In genomic region chr6:88633782-88634181, GRCh38 we compare ENCODE assay signal across 26 cellular contexts.
DNase-seq lines count a peak whose midpoint lies in the region; ATAC-seq, FAIRE-seq and TF ChIP-seq lines count a peak whose summit lies in the region.
"Had no signal": no experiment of that assay in that cellular context is flagged by ENCODE, and none has a peak within 500 bp of the region (broad histone marks: within the 10 kb centered on the region; RNA-seq: fewer than 3 reads in every experiment).

No MANE protein-coding gene starts in this region.

- no peaks in the 10 kb centered on the region for H3K36me3 ChIP-seq in HepG2 (replicated peaks in 1 of 2; ENCODE audit: control insufficient read depth in 1 of 2, insufficient read depth in 2 of 2, low read length in 2 of 2)
- no peaks in the 10 kb centered on the region for H3K36me3 ChIP-seq in right lobe of liver
- H3K36me3 ChIP-seq in SU-DHL-6 (ENCODE audit: low read length): no peaks in the 10 kb centered on the region
- no peaks in the 10 kb centered on the region for H3K36me3 ChIP-seq in H1 (ENCODE audit: control insufficient read depth in 2 of 4, insufficient read depth in 4 of 4, low read length in 3 of 4)
- H3K36me3 ChIP-seq: BE2C; BLaER1 treated with 17β-estradiol and CSF1 and Interleukin-3, amounts not matched to agents 10 nM and 100 nM; HAP-1 had no signal

- no peak overlapping the region for H3K27ac Mint-ChIP-seq in type B pancreatic cell
- H3K27ac Mint-ChIP-seq: CD4-positive, alpha-beta T cell; GM23338 had no signal

- no peak overlapping the region for H2AFZ ChIP-seq in HepG2 (ENCODE audit: low read length)
- no peak overlapping the region for H2AFZ ChIP-seq in SU-DHL-6 (ENCODE audit: low read depth, low read length, severe bottlenecking)
- H2AFZ ChIP-seq in H1 (ENCODE audit: low read length): no peak overlapping the region
- H2AFZ ChIP-seq: GM23338 had no signal

- no peak overlapping the region for H3K4ac ChIP-seq in H1 (replicated peaks; ENCODE audit: insufficient read length, low read depth, low read length)

- no peaks in the 10 kb centered on the region for H3K79me1 ChIP-seq in H1 (ENCODE audit: low read depth, low read length)

- POLR2A ChIA-PET in HepG2 (lab: Yijun Ruan, JAX) (no interaction called here), H1 (lab: Charles Lee; ENCODE audit: partially characterized antibody) (no interaction called here)

- no peak overlapping the region for H2BK120ac ChIP-seq in H1 (replicated peaks; ENCODE audit: low read depth, low read length)

- in situ Hi-C loops in HepG2 (cut with HindIII; ENCODE audit: extremely low pct_ligation_motif_present, low pct_unique_long_range_greater_than_20kb): no loop called here

- FAIRE-seq in HepG2 (lab: Jason Lieb, UNC) (no peak), H1 (lab: Jason Lieb, UNC) (no peak)
- FAIRE-seq: A204.1, D721Med, GM12891, GM18507, H54 had no signal

- CTCF ChIA-PET in HepG2 (lab: Yijun Ruan, JAX; ENCODE audit: low intra/inter-chr PET ratio, low total read pairs) (no interaction called here), H1 (lab: Charles Lee; ENCODE audit: partially characterized antibody) (no interaction called here)

- H3K4me1 Mint-ChIP-seq in type B pancreatic cell (ENCODE audit: unreplicated experiment): peaks cover 6% of the 10 kb centered on the region
- H3K4me1 Mint-ChIP-seq: CD14-positive monocyte had no signal

- no peaks in the 10 kb centered on the region for H3K36me3 Mint-ChIP-seq in type B pancreatic cell

- WGBS in HepG2 (ENCODE audit: low lambda C conversion rate): 97% methylated on average over 3 of the region's 3 CpGs
- WGBS in right lobe of liver (ENCODE audit: insufficient coverage, low coverage, low lambda C conversion rate, missing lambda C conversion rate): 93% methylated on average over 3 of the region's 3 CpGs
- 74% methylated on average over 3 of the region's 3 CpGs; no CpG with 5 or more reads in 1 of the 2 experiments for WGBS in H1 (ENCODE audit: extremely low coverage in 1 of 2, insufficient coverage in 1 of 2, insufficient read length in 1 of 2, insufficient replicate concordance in 2 of 2, low coverage in 1 of 2, low lambda C conversion rate in 2 of 2, missing lambda C conversion rate in 1 of 2), 2 experiments

- no peak overlapping the region for H3K4me3 ChIP-seq in HepG2 (replicated peaks in 1 of 3; ENCODE audit: insufficient read depth in 1 of 3, low read depth in 2 of 3, low read length in 3 of 3)
- H3K4me3 ChIP-seq in right lobe of liver: no peak overlapping the region
- H3K4me3 ChIP-seq in SU-DHL-6 (ENCODE audit: insufficient read depth, low read length, poor library complexity, severe bottlenecking): peak overlapping the region; percentile 28
- H3K4me3 ChIP-seq in H1 (ENCODE audit: extremely low read depth in 1 of 4, insufficient read depth in 2 of 4, low read depth in 3 of 4, low read length in 4 of 4): no peak overlapping the region
- H3K4me3 ChIP-seq: BLaER1 treated with 17β-estradiol and CSF1 and Interleukin-3, amounts not matched to agents 10 nM and 100 nM; GM23338; HAP-1 had no signal

- H3K27me3 ChIP-seq in HepG2 (ENCODE audit: control insufficient read depth in 1 of 2, insufficient read depth in 2 of 2, low read length in 2 of 2) (no peaks in the 10 kb centered on the region), right lobe of liver (no peaks in the 10 kb centered on the region), SU-DHL-6 (ENCODE audit: low read length) (no peaks in the 10 kb centered on the region), H1 (replicated peaks in 1 of 4; ENCODE audit: control insufficient read depth in 3 of 4, extremely low read depth in 1 of 4, insufficient read depth in 3 of 4, low read length in 3 of 4) (no peaks in the 10 kb centered on the region)
- H3K27me3 ChIP-seq: BE2C; BLaER1 treated with 17β-estradiol and CSF1 and Interleukin-3, amounts not matched to agents 10 nM and 100 nM had no signal

- H3K9me2 ChIP-seq in SU-DHL-6 (replicated peaks; ENCODE audit: insufficient read depth, low read length): no peaks in the 10 kb centered on the region

- H3K9ac ChIP-seq in HepG2 (ENCODE audit: insufficient read depth, low read depth, low read length): no peak overlapping the region
- H3K9ac ChIP-seq in SU-DHL-6 (ENCODE audit: low read length): peak overlapping the region; percentile 60
- H3K9ac ChIP-seq in H1 (replicated peaks in 1 of 4; ENCODE audit: extremely low read depth in 1 of 4, low read depth in 3 of 4, low read length in 3 of 4): no peak overlapping the region
- H3K9ac ChIP-seq: BLaER1 treated with 17β-estradiol and CSF1 and Interleukin-3, amounts not matched to agents 10 nM and 100 nM had no signal

- TF ChIP-seq EP300 in HepG2 (IDR thresholded peaks at IDR 0.05; ENCODE audit: low read depth in 2 of 2, low read length in 2 of 2): no peak
- no peak for TF ChIP-seq EP300 in HepG2 (CRISPR knock-in tag; IDR thresholded peaks at IDR 0.05; ENCODE audit: borderline replicate concordance)
- no peak for TF ChIP-seq EP300 in H1 (IDR thresholded peaks at IDR 0.05; ENCODE audit: borderline replicate concordance in 1 of 2, low read depth in 2 of 2, low read length in 2 of 2)

- H4K8ac ChIP-seq in H1 (ENCODE audit: extremely low read depth, insufficient read depth, low read length): no peak overlapping the region

- H3K27ac ChIP-seq in HepG2 (ENCODE audit: extremely low read length, insufficient read depth, low read length) (no peak overlapping the region), right lobe of liver (no peak overlapping the region), SU-DHL-6 (ENCODE audit: low read depth, low read length) (peak overlapping the region; percentile 98), H1 (ENCODE audit: low read depth, low read length) (no peak overlapping the region)
- H3K27ac ChIP-seq: 22Rv1; BLaER1 treated with 17β-estradiol and CSF1 and Interleukin-3, amounts not matched to agents 10 nM and 100 nM had no signal

- no peak for TF ChIP-seq POLR2A in HepG2 (IDR thresholded peaks at IDR 0.05; ENCODE audit: insufficient read depth in 1 of 2, low read depth in 2 of 2, low read length in 2 of 2)
- TF ChIP-seq POLR2A in right lobe of liver (IDR thresholded peaks at IDR 0.05): no peak
- no peak for TF ChIP-seq POLR2A in H1 (IDR thresholded peaks at IDR 0.05; ENCODE audit: control extremely low read depth in 1 of 2, low read depth in 2 of 2, low read length in 2 of 2)

- no peaks in the 10 kb centered on the region for H3K9me3 Mint-ChIP-seq in type B pancreatic cell
- H3K9me3 Mint-ChIP-seq: CD14-positive monocyte; CD4-positive, alpha-beta T cell; CD8-positive, alpha-beta memory T cell; GM23338 had no signal

- H2BK20ac ChIP-seq in H1 (ENCODE audit: low read length): no peak overlapping the region

- no TSS peak for BruUV-seq in HepG2 (replicated peaks; lab: Mats Ljungman, UMichigan)

- no peak overlapping the region for H3K4me2 ChIP-seq in HepG2 (ENCODE audit: low read depth, low read length)
- H3K4me2 ChIP-seq in SU-DHL-6 (ENCODE audit: low read depth, low read length, poor library complexity, severe bottlenecking): peak overlapping the region; percentile 76
- no peak overlapping the region for H3K4me2 ChIP-seq in H1 (ENCODE audit: insufficient read depth in 1 of 2, low read depth in 2 of 2, low read length in 2 of 2)
- H3K4me2 ChIP-seq: BLaER1 treated with 17β-estradiol and CSF1 and Interleukin-3, amounts not matched to agents 10 nM and 100 nM; GM23338 had no signal

- peaks cover 89% of the 10 kb centered on the region for H3F3A ChIP-seq in SU-DHL-6 (ENCODE audit: insufficient read depth)

- no peaks in the 10 kb centered on the region for H3K27me3 Mint-ChIP-seq in type B pancreatic cell
- H3K27me3 Mint-ChIP-seq: CD4-positive, alpha-beta T cell; CD8-positive, alpha-beta memory T cell had no signal

- H3K9me3 ChIP-seq in HepG2 (ENCODE audit: low read length) (no peaks in the 10 kb centered on the region), right lobe of liver (no peaks in the 10 kb centered on the region), SU-DHL-6 (ENCODE audit: insufficient read depth, low read length) (no peaks in the 10 kb centered on the region), H1 (ENCODE audit: insufficient read depth in 2 of 2, low read depth in 1 of 2, low read length in 1 of 2) (no peaks in the 10 kb centered on the region)
- H3K9me3 ChIP-seq: BE2C; BLaER1 treated with 17β-estradiol and CSF1 and Interleukin-3, amounts not matched to agents 10 nM and 100 nM; HAP-1 had no signal

- no peak overlapping the region for H3K56ac ChIP-seq in H1 (replicated peaks; ENCODE audit: insufficient read length, low read depth, low read length)

- H3K79me2 ChIP-seq in HepG2 (ENCODE audit: insufficient read depth, low read length) (no peaks in the 10 kb centered on the region), SU-DHL-6 (ENCODE audit: insufficient read depth, low read length) (peaks cover 85% of the 10 kb centered on the region), H1 (ENCODE audit: control insufficient read depth in 1 of 2, insufficient read depth in 2 of 2, low read length in 2 of 2) (no peaks in the 10 kb centered on the region)

- H4K5ac ChIP-seq in H1 (ENCODE audit: insufficient read length, low read depth, low read length): no peak overlapping the region

- DNase-seq in HepG2 (ENCODE audit: low spot score) (no peak), right lobe of liver (no peak), H1 (ENCODE audit: low read depth in 1 of 2, low spot score in 2 of 2) (no peak), type B pancreatic cell (ENCODE audit: extremely low spot score, unreplicated experiment) (no peak), NCI-H1092 treated with DMSO at 0.1 percent for 48 hours (lab: John Stamatoyannopoulos, UW) (no peak), NOMO-1 treated with dmso at 0.1 percent for 144 hours (lab: John Stamatoyannopoulos, UW; ENCODE audit: unreplicated experiment) (no peak)
- DNase-seq: ACHN; AML-193; BE2C; CD4-positive, alpha-beta T cell; CD8-positive, alpha-beta memory T cell; DMS 273 treated with DMSO at 0.1 percent for 48 hours; DMS79; GF-D8 had no signal

- no peak overlapping the region for H3K14ac ChIP-seq in H1 (ENCODE audit: insufficient read length)

- H2BK15ac ChIP-seq in H1 (ENCODE audit: low read length): no peak overlapping the region

- ATAC-seq in HepG2 (no peak), right lobe of liver (no peak), GM19452 (IDR thresholded peaks at IDR 0.05; ENCODE audit: unreplicated experiment) (no peak)
- ATAC-seq: GM23338 had no signal

- no peak overlapping the region for H3K18ac ChIP-seq in H1 (ENCODE audit: extremely low read depth, low read length)

- TF ChIP-seq RAD21 in HepG2 (CRISPR knock-in tag; IDR thresholded peaks at IDR 0.05) (no peak), H1 (IDR thresholded peaks at IDR 0.05 in 1 of 2, conservative IDR thresholded peaks at IDR 0.05 in 1 of 2; ENCODE audit: low read depth in 2 of 2, low read length in 2 of 2) (no peak)

- H4K20me1 ChIP-seq in HepG2 (ENCODE audit: insufficient read depth, low read length): no peaks in the 10 kb centered on the region
- no peaks in the 10 kb centered on the region for H4K20me1 ChIP-seq in SU-DHL-6 (ENCODE audit: low read depth, low read length)
- H4K20me1 ChIP-seq in H1 (replicated peaks in 1 of 2; ENCODE audit: control insufficient read depth in 1 of 2, insufficient read depth in 2 of 2, low read length in 2 of 2): no peaks in the 10 kb centered on the region
- H4K20me1 ChIP-seq: BLaER1 treated with 17β-estradiol and CSF1 and Interleukin-3, amounts not matched to agents 10 nM and 100 nM had no signal

- intact Hi-C loops in HepG2 (cut with micrococcal nuclease; ENCODE audit: unreplicated experiment) (no loop called here), right lobe of liver (cut with DNase I) (no loop called here)

- H4K91ac ChIP-seq in H1 (replicated peaks; ENCODE audit: insufficient read length, low read length): no peak overlapping the region

- no peak overlapping the region for H2AK5ac ChIP-seq in H1 (ENCODE audit: low read depth, low read length)

- TF ChIP-seq CTCF in HepG2 (CRISPR knock-in tag; IDR thresholded peaks at IDR 0.05): no peak
- TF ChIP-seq CTCF in right lobe of liver (IDR thresholded peaks at IDR 0.05): no peak
- no peak for TF ChIP-seq CTCF in SU-DHL-6 (IDR thresholded peaks at IDR 0.05; ENCODE audit: insufficient read depth, low read length, poor library complexity, severe bottlenecking)
- no peak for TF ChIP-seq CTCF in H1 (IDR thresholded peaks at IDR 0.05; ENCODE audit: control extremely low read depth in 1 of 3, insufficient read depth in 1 of 3, low read depth in 1 of 3, low read length in 3 of 3)
- no peak for TF ChIP-seq CTCF in type B pancreatic cell (conservative IDR thresholded peaks at IDR 0.05)

- H3K23me2 ChIP-seq in H1 (ENCODE audit: low read depth, low read length): no peaks in the 10 kb centered on the region

- no peak overlapping the region for H2BK12ac ChIP-seq in H1 (ENCODE audit: low read depth, low read length)

- H2BK5ac ChIP-seq in H1 (ENCODE audit: low read depth, low read length): no peak overlapping the region

- no peaks in the 10 kb centered on the region for H3K4me1 ChIP-seq in HepG2 (ENCODE audit: insufficient read depth, low read length)
- no peaks in the 10 kb centered on the region for H3K4me1 ChIP-seq in right lobe of liver
- peaks cover 0 to 6% (median 3%) of the 10 kb centered on the region in 4 experiments; a peak in 2 of 7 replicates for H3K4me1 ChIP-seq in H1 (replicated peaks in 1 of 4; ENCODE audit: control insufficient read depth in 3 of 4, insufficient read depth in 4 of 4, low read length in 3 of 4)
- H3K4me1 ChIP-seq: BE2C had no signal

- H3K23ac ChIP-seq in H1 (ENCODE audit: insufficient read length): no peak overlapping the region

- H3K4me3 Mint-ChIP-seq in type B pancreatic cell: no peak overlapping the region
- H3K4me3 Mint-ChIP-seq: CD14-positive monocyte; CD4-positive, alpha-beta T cell; CD8-positive, alpha-beta memory T cell; GM23338 had no signal

Comparison
In these comparisons a context has a peak if more than half of its experiments do, and no peak if none do; other contexts are left out.
1. Of the 41 proteins assayed by ChIP-seq in both HepG2 and H1: peak only in HepG2: none; only in H1: none; in both: CEBPB; in neither: 40.